In genomic region chr21:31191553-31191952, GRCh38 we compare ENCODE assay signal across 15 cellular contexts.
"Had no signal": no experiment of that assay in that cellular context is flagged by ENCODE, and none has a peak within 500 bp of the region (broad histone marks: within the 10 kb centered on the region; RNA-seq: fewer than 3 reads in every experiment).

No MANE protein-coding gene starts in this region.

- H3K9me3 Mint-ChIP-seq: brain; central memory CD8-positive, alpha-beta T cell; natural killer cell treated with Interleukin-12 subunit alpha and Interleukin-12 subunit beta and Interleukin-15 and Interleukin-18, amount 100 ng/mL, for 72 hours; stimulated activated naive CD8-positive, alpha-beta T cell treated with anti-CD3 and anti-CD28 coated beads, Interleukin-15, Interleukin-2, amounts not matched to agents 100 ng/mL and 50 ng/mL, for 24 hours had no signal

- ATAC-seq: activated CD8-positive, alpha-beta T cell treated with anti-CD3 and anti-CD28 coated beads, Interleukin-2, amount 10 ng/mL, durations not matched to agents 7 days and 5 days; left lobe of liver; natural killer cell treated with Interleukin-12 subunit alpha and Interleukin-12 subunit beta and Interleukin-15 and Interleukin-18, amount 100 ng/mL, for 72 hours; right lobe of liver had no signal

- H3K27me3 Mint-ChIP-seq: brain; natural killer cell treated with Interleukin-12 subunit alpha and Interleukin-12 subunit beta and Interleukin-15 and Interleukin-18, amount 100 ng/mL, for 72 hours; stimulated activated naive CD8-positive, alpha-beta T cell treated with anti-CD3 and anti-CD28 coated beads, Interleukin-15, Interleukin-2, amounts not matched to agents 100 ng/mL and 50 ng/mL, for 24 hours had no signal

- H3K27ac Mint-ChIP-seq: activated CD8-positive, alpha-beta T cell treated with anti-CD3 and anti-CD28 coated beads, Interleukin-2, amount 10 ng/mL, durations not matched to agents 7 days and 5 days; brain; stimulated activated naive CD8-positive, alpha-beta T cell treated with anti-CD3 and anti-CD28 coated beads, Interleukin-15, Interleukin-2, amounts not matched to agents 100 ng/mL and 50 ng/mL, for 24 hours had no signal

- H3K4me3 Mint-ChIP-seq: activated CD8-positive, alpha-beta T cell treated with anti-CD3 and anti-CD28 coated beads, Interleukin-2, amount 10 ng/mL, durations not matched to agents 7 days and 5 days; brain; central memory CD8-positive, alpha-beta T cell; natural killer cell treated with Interleukin-12 subunit alpha and Interleukin-12 subunit beta and Interleukin-15 and Interleukin-18, amount 100 ng/mL, for 72 hours; stimulated activated naive CD8-positive, alpha-beta T cell treated with anti-CD3 and anti-CD28 coated beads, Interleukin-15, Interleukin-2, amounts not matched to agents 100 ng/mL and 50 ng/mL, for 24 hours had no signal

- H3K36me3 Mint-ChIP-seq: natural killer cell treated with Interleukin-12 subunit alpha and Interleukin-12 subunit beta and Interleukin-15 and Interleukin-18, amount 100 ng/mL, for 72 hours had no signal

- DNase-seq: activated CD4-positive, alpha-beta T cell treated with anti-CD3 and anti-CD28 coated beads for 4 hours; activated CD8-positive, alpha-beta T cell treated with anti-CD3 and anti-CD28 coated beads, Interleukin-2, amount 10 ng/mL, durations not matched to agents 7 days and 5 days; anterior cingulate cortex; colonic mucosa; foreskin melanocyte; kidney; right lobe of liver; small intestine; trophoblast cell; WERI-Rb-1 had no signal
